ENCODE assay signal across 8 cellular contexts in genomic region chr5:88889165-88890069, GRCh38. TPM values are rescaled to one million over a fixed set of nuclear protein-coding genes. Genes with fewer than 3 reads are reported as not detected.
DNase-seq lines count a peak whose midpoint lies in the region; ATAC-seq and TF ChIP-seq lines count a peak whose summit lies in the region.

No MANE protein-coding gene starts in this region.

- no peaks in the 10 kb centered on the region for H3K36me3 ChIP-seq in uterus

- no peaks in the 10 kb centered on the region for H3K9me3 ChIP-seq in uterus

- TF ChIP-seq POLR2A in GM15510 (IDR thresholded peaks at IDR 0.05; ENCODE audit: borderline replicate concordance, extremely low read depth, insufficient read length) (peak; percentile 64), erythroblast (IDR thresholded peaks at IDR 0.05; ENCODE audit: low read length) (peak; percentile 25), uterus (IDR thresholded peaks at IDR 0.05) (peak; percentile 47 to 58)

- H3K4me3 ChIP-seq in uterus: peak overlapping the region; percentile 53 to 65

- no peaks in the 10 kb centered on the region for H3K4me1 ChIP-seq in uterus

- intact Hi-C loops in uterus (cut with DNase I; ENCODE audit: low total_unique reads): no loop called here

- DNase-seq in RPMI7951 (ENCODE audit: low read depth): peak; percentile 52
- peak; percentile 50 to 55 for DNase-seq in erythroblast (lab: John Stamatoyannopoulos, UW)
- peak; percentile 50 for DNase-seq in mucosa of gallbladder (ENCODE audit: low spot score)
- DNase-seq in uterus: peak; percentile 73 to 77
- DNase-seq in DMS153 (lab: John Stamatoyannopoulos, UW): no peak
- DNase-seq in activated CD8-positive, alpha-beta memory T cell treated with anti-CD3 and anti-CD28 coated beads, Interleukin-2, amount 50 U/mL, for 4 hours: no peak

- H3K27ac ChIP-seq in uterus: peak overlapping the region; percentile 93 to 97

- peak; percentile 37 for ATAC-seq in HG02588 (IDR thresholded peaks at IDR 0.05; ENCODE audit: unreplicated experiment)

- no peak for TF ChIP-seq CTCF in uterus (IDR thresholded peaks at IDR 0.05)

- H3K27me3 ChIP-seq in uterus: no peaks in the 10 kb centered on the region

RNA-seq across cellular contexts. Expression of gene MEF2C, which starts 6.4 kb away (rescaled TPM):
- 20.8 and 32.1 TPM in 2 replicates for total RNA-seq in RPMI7951 (2014; rRNA removed; shearing (Covaris generic))
- total RNA-seq in mucosa of gallbladder: 56.9 TPM
- 100 to 1,000 TPM in 1 of 4 donors, 10 to 100 TPM in 3; 30.3 to 134 (median 70.3) TPM for total RNA-seq in uterus

Comparison
In these comparisons a context has a peak if more than half of its experiments do, and no peak if none do; other contexts are left out.
1. DNase-seq: peak in RPMI7951 (single experiment), erythroblast (2 of 2), mucosa of gallbladder (single experiment) and uterus (2 of 2); none in DMS153 (single experiment) and activated CD8-positive, alpha-beta memory T cell treated with anti-CD3 and anti-CD28 coated beads, Interleukin-2, amount 50 U/mL, for 4 hours (single experiment).
2. Peak in every context shown above with its lines, with median percentiles within 50 percentile points of each other: POLR2A ChIP-seq.